Comparison of ENCODE assay signal across 10 cellular contexts in genomic region chr2:43675646-43676321, GRCh38.
DNase-seq lines count a peak whose midpoint lies in the region; TF ChIP-seq lines count a peak whose summit lies in the region.
"Had no signal": no experiment of that assay in that cellular context is flagged by ENCODE, and none has a peak within 500 bp of the region (broad histone marks: within the 10 kb centered on the region; RNA-seq: fewer than 3 reads in every experiment).

No MANE protein-coding gene starts in this region.

- H3K36me3 ChIP-seq in ACC112 (ENCODE audit: insufficient read depth, low read length) (no peaks in the 10 kb centered on the region), KMS-11 (ENCODE audit: insufficient read depth) (no peaks in the 10 kb centered on the region), mucosa of rectum (ENCODE audit: control insufficient read depth in 2 of 2, insufficient read depth in 2 of 2, low read length in 2 of 2) (no peaks in the 10 kb centered on the region), HAP-1 (replicated peaks) (no peaks in the 10 kb centered on the region)

- no peaks in the 10 kb centered on the region for H3K79me2 ChIP-seq in ACC112 (ENCODE audit: control insufficient read depth, insufficient read depth, low read length, unreplicated experiment)
- H3K79me2 ChIP-seq in KMS-11 (ENCODE audit: insufficient read depth, low read depth): no peaks in the 10 kb centered on the region

- H3K9ac ChIP-seq in KMS-11: peak overlapping the region; percentile 16; the same call in 1 of the 2 replicates
- peak overlapping the region in 1 of 2 donors; percentile 50 for H3K9ac ChIP-seq in mucosa of rectum (ENCODE audit: low read depth in 1 of 2, low read length in 2 of 2)

- POLR2A ChIA-PET in HEK293T (lab: Yijun Ruan, JAX): interaction anchor here (0.6 to 1.3 kb wide), 4 partner anchors 9 to 98 kb away, joined by 3 to 6 read pairs (median 3); partner anchors contain the start of genes DYNC2LI1 and PLEKHH2

- H3K27me3 ChIP-seq in ACC112 (ENCODE audit: insufficient read depth, low read length) (no peaks in the 10 kb centered on the region), KMS-11 (ENCODE audit: insufficient read depth, low read depth) (no peaks in the 10 kb centered on the region), mucosa of rectum (ENCODE audit: control insufficient read depth in 2 of 2, insufficient read depth in 2 of 2, low read length in 2 of 2) (no peaks in the 10 kb centered on the region), HAP-1 (ENCODE audit: low read depth) (peaks cover 3% of the 10 kb centered on the region; the same call in 1 of the 2 replicates)

- peak overlapping the region; percentile 87 for H3K4me3 ChIP-seq in ACC112 (ENCODE audit: low read depth, low read length)
- H3K4me3 ChIP-seq in KMS-11 (IDR thresholded peaks at IDR 0.05; ENCODE audit: insufficient read depth, low read depth, low read length): no peak overlapping the region
- peak overlapping the region; percentile 75 for H3K4me3 ChIP-seq in coronary artery
- H3K4me3 ChIP-seq in mucosa of rectum (ENCODE audit: low read length in 2 of 2): peak overlapping the region; percentile 63 to 72
- no peak overlapping the region for H3K4me3 ChIP-seq in HAP-1

- DNase-seq in coronary artery (ENCODE audit: low spot score): no peak
- DNase-seq in HEK293T (ENCODE audit: extremely low spot score): no peak
- DNase-seq in NCI-H1092 treated with DMSO at 0.1 percent for 48 hours (lab: John Stamatoyannopoulos, UW): no peak
- DNase-seq in HAP-1 (ENCODE audit: low spot score in 2 of 2): no peak
- DNase-seq in NCI-H2107 treated with DMSO at 0.1 percent for 48 hours (lab: John Stamatoyannopoulos, UW; ENCODE audit: unreplicated experiment): no peak
- DNase-seq: GOT3, NCI-H1417 treated with DMSO at 0.1 percent for 48 hours had no signal

- no peaks in the 10 kb centered on the region for H4K20me1 ChIP-seq in KMS-11 (ENCODE audit: insufficient read depth)

- in situ Hi-C loops in HAP-1 (cut with MboI; ENCODE audit: low sequenced_read_pairs): no loop called here

- no peaks in the 10 kb centered on the region for H3K9me3 ChIP-seq in mucosa of rectum (ENCODE audit: control insufficient read depth in 2 of 2, low read length in 2 of 2)
- H3K9me3 ChIP-seq in HAP-1: no peaks in the 10 kb centered on the region

- H3K27ac ChIP-seq in ACC112 (ENCODE audit: low read depth, low read length) (no peak overlapping the region), KMS-11 (no peak overlapping the region), coronary artery (peak overlapping the region in 1 of 2 donors; percentile 64), mucosa of rectum (ENCODE audit: low read depth in 2 of 2, low read length in 2 of 2) (no peak overlapping the region)

- CTCF ChIA-PET in HEK293T (lab: Yijun Ruan, JAX): no interaction called here

- H3K4me2 ChIP-seq in KMS-11: peak overlapping the region; percentile 19

- TF ChIP-seq CTCF in KMS-11 (conservative IDR thresholded peaks at IDR 0.05; ENCODE audit: low read depth, low read length) (no peak), coronary artery (IDR thresholded peaks at IDR 0.05) (no peak)

- peaks cover 5% of the 10 kb centered on the region for H3K4me1 ChIP-seq in ACC112 (ENCODE audit: control insufficient read depth, insufficient read depth, low read length, unreplicated experiment)
- H3K4me1 ChIP-seq in KMS-11 (ENCODE audit: low read depth, poor library complexity, severe bottlenecking): no peaks in the 10 kb centered on the region
- H3K4me1 ChIP-seq in mucosa of rectum (ENCODE audit: control insufficient read depth in 2 of 2, insufficient read depth in 2 of 2, low read length in 2 of 2): peaks cover 0 to 2% of the 10 kb centered on the region in 2 donors
- no peaks in the 10 kb centered on the region for H3K4me1 ChIP-seq in HAP-1

- peak overlapping the region; percentile 100 for H2AFZ ChIP-seq in ACC112 (ENCODE audit: low read length, unreplicated experiment)
- H2AFZ ChIP-seq in KMS-11 (ENCODE audit: low read depth): peak overlapping the region; percentile 55

TF ChIP-seq in HEK293T, 16 proteins besides CTCF, POLR2A, EP300 and RAD21:
- TF ChIP-seq, protein P1, sequence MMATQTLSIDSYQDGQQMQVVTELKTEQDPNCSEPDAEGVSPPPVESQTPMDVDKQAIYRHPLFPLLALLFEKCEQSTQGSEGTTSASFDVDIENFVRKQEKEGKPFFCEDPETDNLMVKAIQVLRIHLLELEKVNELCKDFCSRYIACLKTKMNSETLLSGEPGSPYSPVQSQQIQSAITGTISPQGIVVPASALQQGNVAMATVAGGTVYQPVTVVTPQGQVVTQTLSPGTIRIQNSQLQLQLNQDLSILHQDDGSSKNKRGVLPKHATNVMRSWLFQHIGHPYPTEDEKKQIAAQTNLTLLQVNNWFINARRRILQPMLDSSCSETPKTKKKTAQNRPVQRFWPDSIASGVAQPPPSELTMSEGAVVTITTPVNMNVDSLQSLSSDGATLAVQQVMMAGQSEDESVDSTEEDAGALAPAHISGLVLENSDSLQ (IDR thresholded peaks at IDR 0.05): no peak
- TF ChIP-seq FOXM1 (IDR thresholded peaks at IDR 0.05; ENCODE audit: borderline replicate concordance) (no peak), NFRKB (IDR thresholded peaks at IDR 0.05) (no peak), SUZ12 (IDR thresholded peaks at IDR 0.05) (no peak), FOXA1 (IDR thresholded peaks at IDR 0.05) (no peak), BHLHE40 (IDR thresholded peaks at IDR 0.05; ENCODE audit: borderline replicate concordance) (no peak), HDGF (IDR thresholded peaks at IDR 0.05; ENCODE audit: borderline replicate concordance) (no peak), TARDBP (IDR thresholded peaks at IDR 0.05) (no peak), LEF1 (IDR thresholded peaks at IDR 0.05; ENCODE audit: borderline replicate concordance) (no peak), FOXK2 (IDR thresholded peaks at IDR 0.05) (no peak), CTBP1 (IDR thresholded peaks at IDR 0.05; ENCODE audit: borderline replicate concordance) (no peak), ZNF384 (IDR thresholded peaks at IDR 0.05) (no peak), SP1 (IDR thresholded peaks at IDR 0.05) (no peak), L3MBTL2 (conservative IDR thresholded peaks at IDR 0.05) (no peak)

Comparison
In these comparisons a context has a peak if more than half of its experiments do, and no peak if none do; other contexts are left out.
1. H3K4me3 ChIP-seq: peak in ACC112 (single experiment), coronary artery (single experiment) and mucosa of rectum (2 of 2); none in KMS-11 (single experiment) and HAP-1 (single experiment).